ENCODE assay signal across 8 cellular contexts in genomic region chr10:74824184-74825032, GRCh38. TPM values are rescaled to one million over a fixed set of nuclear protein-coding genes. Genes with fewer than 3 reads are reported as not detected.
DNase-seq lines count a peak whose midpoint lies in the region; TF ChIP-seq lines count a peak whose summit lies in the region.

No MANE protein-coding gene starts in this region.

- H3K27me3 ChIP-seq in A673 (replicated peaks; ENCODE audit: insufficient read depth, low read depth, low read length, poor library complexity) = peaks cover 4% of the 10 kb centered on the region
- no peaks in the 10 kb centered on the region for H3K27me3 ChIP-seq in iPS-15b (ENCODE audit: control insufficient read depth, insufficient read depth, low read length)
- no peaks in the 10 kb centered on the region for H3K27me3 ChIP-seq in spleen (replicated peaks in 1 of 7)

- TF ChIP-seq POLR2A in spleen (IDR thresholded peaks at IDR 0.05) = no peak

- H3K27ac ChIP-seq in A673 (ENCODE audit: low read depth, low read length, poor library complexity, severe bottlenecking) (no peak overlapping the region), spleen (peak overlapping the region; percentile 71 to 100 (median 89))

- 15 to 25% (median 16%) methylated on average over 23 to 26 of the region's 26 CpGs for WGBS in spleen, 5 donors

- POLR2A ChIA-PET in A673 (lab: Charles Lee; ENCODE audit: low non-redundant PET) = interaction anchor here (0.6 kb wide), 1 partner anchor 8 kb away, joined by 3 read pairs; no protein-coding TSS in a partner anchor

- BruUV-seq in A673 (replicated peaks; lab: Mats Ljungman, UMichigan) = no TSS peak

- CTCF ChIA-PET in A673 (lab: Charles Lee) = no interaction called here

- H3K4me3 ChIP-seq in A673 (ENCODE audit: low read depth, low read length, poor library complexity, severe bottlenecking) (peak overlapping the region; percentile 93), iPS-15b (ENCODE audit: low read depth, low read length) (peak overlapping the region; percentile 88), spleen (peak overlapping the region; percentile 93 to 100 (median 97))
- H3K4me3 ChIP-seq in Jurkat, Clone E6-1 (ENCODE audit: low read length) = peak overlapping the region; percentile 81

- H3K9ac ChIP-seq in iPS-15b (ENCODE audit: low read depth, low read length) = peak overlapping the region; percentile 81

- DNase-seq in A673 (ENCODE audit: low spot score) (no peak), spleen (peak; percentile 85), NCI-H1694 (lab: John Stamatoyannopoulos, UW) (no peak), amniotic stem cell (lab: John Stamatoyannopoulos, UW) (no peak), middle frontal gyrus (ENCODE audit: extremely low spot score, low spot score) (no peak)
- peak; percentile 67 for DNase-seq in Jurkat, Clone E6-1 (ENCODE audit: low read depth, low spot score)
- peak; percentile 29 for DNase-seq in activated naive CD4-positive, alpha-beta T cell treated with Interleukin-2 at 50 U/mL for 16 hours

- intact Hi-C loops in A673 (cut with micrococcal nuclease; ENCODE audit: unreplicated experiment) (loop anchor here (5.0 to 10.0 kb wide), 3 partner anchors 190 to 557 kb away; no protein-coding TSS in a partner anchor), spleen (cut with DNase I; ENCODE audit: low total_unique reads) (no loop called here)

- no peak for TF ChIP-seq CTCF in A673 (conservative IDR thresholded peaks at IDR 0.05; ENCODE audit: low read depth, low read length)
- TF ChIP-seq CTCF in spleen (IDR thresholded peaks at IDR 0.05 in 8 of 11, conservative IDR thresholded peaks at IDR 0.05 in 3 of 11) = no peak

- peaks cover 17% of the 10 kb centered on the region for H3K4me1 ChIP-seq in A673 (ENCODE audit: insufficient read depth, low read length, poor library complexity, severe bottlenecking)
- H3K4me1 ChIP-seq in iPS-15b (ENCODE audit: control insufficient read depth, insufficient read depth, low read length) = peaks cover 5% of the 10 kb centered on the region
- H3K4me1 ChIP-seq in spleen = peaks cover 20 to 57% (median 33%) of the 10 kb centered on the region in 6 donors

- H3K9me3 ChIP-seq in A673 (ENCODE audit: low read depth, low read length, poor library complexity, severe bottlenecking) (no peaks in the 10 kb centered on the region), iPS-15b (ENCODE audit: control insufficient read depth, insufficient read depth, low read length) (no peaks in the 10 kb centered on the region), spleen (no peaks in the 10 kb centered on the region)

- H3K36me3 ChIP-seq in A673 (ENCODE audit: insufficient read depth, low read length, poor library complexity, severe bottlenecking) = no peaks in the 10 kb centered on the region
- H3K36me3 ChIP-seq in iPS-15b (ENCODE audit: control insufficient read depth, insufficient read depth, low read length) = no peaks in the 10 kb centered on the region
- H3K36me3 ChIP-seq in spleen = no peaks in the 10 kb centered on the region

RNA-seq across cellular contexts. Expression of gene KAT6B, which starts 2.0 kb away (rescaled TPM):
- total RNA-seq in A673 (2021) (21.8 and 22.2 TPM in 2 replicates), spleen (10 to 100 TPM; 36.5 to 61.0 (median 49.0) TPM)
- 11.0 TPM for polyA plus RNA-seq in Jurkat, Clone E6-1 (2012; ENCODE audit: insufficient read depth, insufficient read length)
- polyA plus RNA-seq in spleen = 1 to 10 TPM; 2.9 to 5.0 (median 3.1) TPM

Comparison
In these comparisons a context has a peak if more than half of its experiments do, and no peak if none do; other contexts are left out.
1. DNase-seq: peak in Jurkat, Clone E6-1 (single experiment), activated naive CD4-positive, alpha-beta T cell treated with Interleukin-2 at 50 U/mL for 16 hours (single experiment) and spleen (single experiment); none in A673 (single experiment), NCI-H1694 (single experiment), amniotic stem cell (single experiment) and middle frontal gyrus (single experiment).
2. Peak in every context shown above with its lines, with median percentiles within 50 percentile points of each other: H3K4me3 ChIP-seq.